20 cellular contexts compared by ENCODE assay signal in genomic region chr18:45137089-45137423, GRCh38.
"Had no signal": no experiment of that assay in that cellular context is flagged by ENCODE, and none has a peak within 500 bp of the region (broad histone marks: within the 10 kb centered on the region; RNA-seq: fewer than 3 reads in every experiment).

No MANE protein-coding gene starts in this region.

- H3K27ac ChIP-seq: esophagus squamous epithelium, hepatocyte, left ventricle myocardium inferior, right atrium auricular region, skin epidermis, transverse colon, vagina had no signal

- H3K36me3 ChIP-seq: esophagus squamous epithelium, left ventricle myocardium inferior, right atrium auricular region, transverse colon, vagina had no signal

- H3K9me3 Mint-ChIP-seq: activated T-helper 1 cell treated with anti-CD3 and anti-CD28 coated beads, Interleukin-12 subunit alpha, Interleukin-12 subunit beta, Interleukin-2, Interleukin-4 antibody, amounts not matched to agents 30 ng/mL and 10 ng/mL and 1 ng/mL, durations not matched to agents 14 hours and 24 hours and 36 hours had no signal

- H3K27me3 Mint-ChIP-seq: activated naive CD8-positive, alpha-beta T cell treated with anti-CD3 and anti-CD28 coated beads, Interleukin-2, amount 50 U/mL, for 24 hours had no signal

- H3K4me3 Mint-ChIP-seq: activated naive CD8-positive, alpha-beta T cell treated with anti-CD3 and anti-CD28 coated beads, Interleukin-2, amount 50 U/mL, for 24 hours; activated T-helper 1 cell treated with anti-CD3 and anti-CD28 coated beads, Interleukin-12 subunit alpha, Interleukin-12 subunit beta, Interleukin-2, Interleukin-4 antibody, amounts not matched to agents 30 ng/mL and 10 ng/mL and 1 ng/mL, durations not matched to agents 14 hours and 24 hours and 36 hours; naive thymus-derived CD8-positive, alpha-beta T cell had no signal

- DNase-seq: activated naive CD4-positive, alpha-beta T cell treated with Interleukin-2 at 50 U/mL for 16 hours; activated naive CD8-positive, alpha-beta T cell treated with anti-CD3 and anti-CD28 coated beads, Interleukin-2, amount 50 U/mL, for 24 hours; aorta; cortex of kidney; effector CD4-positive, alpha-beta T cell; esophagus squamous epithelium; left ventricle myocardium inferior; mucosa of descending colon; naive thymus-derived CD8-positive, alpha-beta T cell; posterior cingulate gyrus; stimulated activated CD4-positive, alpha-beta T cell treated with anti-CD3 and anti-CD28 coated beads, Interleukin-4, amount 100 ng/mL, for 4 hours; stimulated activated CD8-positive, alpha-beta memory T cell treated with anti-CD3 and anti-CD28 coated beads, Interleukin-4, amount 100 ng/mL, for 48 hours; stimulated activated naive CD8-positive, alpha-beta T cell treated with anti-CD3 and anti-CD28 coated beads, Interleukin-15, Interleukin-2, amounts not matched to agents 100 U/mL and 50 U/mL, for 24 hours; transverse colon had no signal

- H3K27me3 ChIP-seq: esophagus squamous epithelium, hepatocyte, right atrium auricular region, transverse colon, vagina had no signal

- H3K36me3 Mint-ChIP-seq: naive thymus-derived CD8-positive, alpha-beta T cell had no signal

- H3K4me1 ChIP-seq: esophagus squamous epithelium, left ventricle myocardium inferior, right atrium auricular region, transverse colon, vagina had no signal

- H3K4me3 ChIP-seq: esophagus squamous epithelium, hepatocyte, left ventricle myocardium inferior, mucosa of descending colon, right atrium auricular region, skin epidermis, transverse colon, vagina had no signal

- H3K79me2 ChIP-seq: hepatocyte had no signal

- ATAC-seq: activated CD4-positive, CD25-positive, alpha-beta regulatory T cell treated with anti-CD3 and anti-CD28 coated beads, Interleukin-2, amount 50 U/mL, for 24 hours; activated naive CD8-positive, alpha-beta T cell treated with anti-CD3 and anti-CD28 coated beads, Interleukin-2, amount 50 U/mL, for 24 hours; mucosa of descending colon; naive thymus-derived CD8-positive, alpha-beta T cell; stimulated activated naive CD8-positive, alpha-beta T cell treated with anti-CD3 and anti-CD28 coated beads, Interleukin-15, Interleukin-2, amounts not matched to agents 100 U/mL and 50 U/mL, for 24 hours had no signal

- H3K9me3 ChIP-seq: esophagus squamous epithelium, left ventricle myocardium inferior, mucosa of descending colon, transverse colon, vagina had no signal

- H3K27ac Mint-ChIP-seq: activated naive CD8-positive, alpha-beta T cell treated with anti-CD3 and anti-CD28 coated beads, Interleukin-2, amount 50 U/mL, for 24 hours; activated T-helper 1 cell treated with anti-CD3 and anti-CD28 coated beads, Interleukin-12 subunit alpha, Interleukin-12 subunit beta, Interleukin-2, Interleukin-4 antibody, amounts not matched to agents 30 ng/mL and 10 ng/mL and 1 ng/mL, durations not matched to agents 14 hours and 24 hours and 36 hours; naive thymus-derived CD8-positive, alpha-beta T cell had no signal

- H2AFZ ChIP-seq: hepatocyte had no signal

- H3K4me2 ChIP-seq: hepatocyte had no signal
